In the genomic region with DNA sequence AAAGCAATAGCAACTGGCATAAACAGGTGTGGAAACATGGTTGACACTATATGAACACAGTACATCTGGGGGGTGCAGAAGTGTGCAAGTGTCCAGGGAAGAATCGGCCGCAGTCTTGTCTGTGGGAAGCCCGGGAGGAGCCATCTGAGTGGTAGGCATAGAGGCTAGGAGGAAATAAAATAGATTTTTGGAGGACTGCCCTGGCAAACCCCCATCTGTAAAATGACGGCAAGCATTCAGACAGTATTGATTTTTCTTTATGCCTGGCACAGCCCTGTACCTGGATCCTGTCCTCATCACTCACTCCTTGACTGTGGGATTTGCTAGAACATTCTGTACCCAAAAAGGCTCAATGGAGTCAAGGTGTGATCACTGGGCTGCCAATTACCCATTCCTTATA, we compare ENCODE assay signal across 25 cellular contexts. TPM values are rescaled to one million over a fixed set of nuclear protein-coding genes. Genes with fewer than 3 reads are reported as not detected.
A peak's percentile ranks its signal among the peaks of the same experiment; 100 is the strongest.
DNase-seq lines count a peak whose midpoint lies in the region; ATAC-seq and TF ChIP-seq lines count a peak whose summit lies in the region.
"Had no signal": no experiment of that assay in that cellular context is flagged by ENCODE, and none has a peak within 500 bp of the region (broad histone marks: within the 10 kb centered on the region; RNA-seq: fewer than 3 reads in every experiment).

No MANE protein-coding gene starts in this region.

- peak overlapping the region; percentile 11 for H3K27ac ChIP-seq in RWPE2 (ENCODE audit: poor library complexity, severe bottlenecking)
- H3K27ac ChIP-seq: adrenal gland, brain microvascular endothelial cell, foreskin keratinocyte, neural progenitor cell had no signal

- no peak for DNase-seq in left ventricle myocardium superior
- no peak for DNase-seq in cardiac septum (ENCODE audit: low spot score)
- no peak for DNase-seq in RWPE2 (ENCODE audit: low spot score)
- peak; percentile 84 for DNase-seq in mucosa of gallbladder (ENCODE audit: low spot score)
- DNase-seq in superior temporal gyrus (ENCODE audit: extremely low spot score) = no peak
- DNase-seq in DMS79 (lab: John Stamatoyannopoulos, UW) = no peak
- DNase-seq in effector CD4-positive, alpha-beta T cell = no peak
- DNase-seq: activated CD4-positive, alpha-beta T cell treated with anti-CD3 and anti-CD28 coated beads for 4 hours; activated naive CD4-positive, alpha-beta T cell treated with Interleukin-2 at 50 U/mL for 16 hours; activated T-cell treated with anti-CD3 and anti-CD28 coated beads, Interleukin-2, amount 50 U/mL, for 72 hours; adrenal gland; brain microvascular endothelial cell; effector memory CD4-positive, alpha-beta T cell; erythroblast; foreskin keratinocyte; hippocampal formation; immature natural killer cell; IMR-90; NCI-H1417; NCI-H524 treated with DMSO at 0.1 percent for 48 hours; SK-N-SH; substantia nigra; T-helper 2 cell; uterus had no signal

- no peaks in the 10 kb centered on the region for H3K9me3 ChIP-seq in RWPE2 (ENCODE audit: severe bottlenecking)
- H3K9me3 ChIP-seq: adrenal gland, SK-N-SH, uterus had no signal

- no peak overlapping the region for H3K4me3 ChIP-seq in RWPE2 (ENCODE audit: severe bottlenecking)
- H3K4me3 ChIP-seq: adrenal gland, neural progenitor cell, uterus had no signal

- H3K27me3 ChIP-seq in RWPE2 (ENCODE audit: insufficient read depth, poor library complexity, severe bottlenecking) = no peaks in the 10 kb centered on the region
- H3K27me3 ChIP-seq: adrenal gland, brain microvascular endothelial cell, foreskin keratinocyte, neural progenitor cell, uterus had no signal

- H3K4me1 ChIP-seq in RWPE2 (ENCODE audit: insufficient read depth, poor library complexity, severe bottlenecking) = peaks cover 18% of the 10 kb centered on the region
- H3K4me1 ChIP-seq: neural progenitor cell had no signal

- ATAC-seq in left ventricle myocardium superior (peak; percentile 6), RWPE2 (ENCODE audit: low read depth) (no peak)
- ATAC-seq: activated T-cell treated with anti-CD3 and anti-CD28 coated beads, Interleukin-2, amount 50 U/mL, for 72 hours; foreskin keratinocyte had no signal

- intact Hi-C loops in left ventricle myocardium superior (cut with micrococcal nuclease) (no loop called here), cardiac septum (cut with DNase I) (loop anchor here (2.0 kb wide), 1 partner anchor 30 kb away; no protein-coding TSS in a partner anchor)

- peaks cover 70% of the 10 kb centered on the region for H3K36me3 ChIP-seq in RWPE2 (ENCODE audit: low read depth)
- H3K36me3 ChIP-seq: adrenal gland, neural progenitor cell, uterus had no signal

- no peak for TF ChIP-seq CTCF in RWPE2 (IDR thresholded peaks at IDR 0.05; ENCODE audit: poor library complexity, severe bottlenecking)

RNA-seq across cellular contexts. Expression of gene THSD4, which starts 31.3 kb away (rescaled TPM):
- 80.7 TPM for total RNA-seq in left ventricle myocardium superior
- total RNA-seq in cardiac septum = 116 TPM
- 71.2 TPM for total RNA-seq in mucosa of gallbladder
- total RNA-seq: activated T-cell treated with anti-CD3 and anti-CD28 coated beads, Interleukin-2, amount 50 U/mL, for 72 hours had no signal
